15 cellular contexts compared by ENCODE assay signal in genomic region chr15:51992953-51993352, GRCh38.
"Had no signal": no experiment of that assay in that cellular context is flagged by ENCODE, and none has a peak within 500 bp of the region (broad histone marks: within the 10 kb centered on the region; RNA-seq: fewer than 3 reads in every experiment).

No MANE protein-coding gene starts in this region.

- H3K4me1 ChIP-seq: gastroesophageal sphincter had no signal

- ATAC-seq: activated CD4-positive, CD25-positive, alpha-beta regulatory T cell treated with anti-CD3 and anti-CD28 coated beads, Interleukin-2, amount 50 U/mL, for 24 hours; activated naive CD4-positive, alpha-beta T cell treated with anti-CD3 and anti-CD28 coated beads, Interleukin-2, amount 50 U/mL, for 72 hours; gastroesophageal sphincter; lower lobe of right lung; naive thymus-derived CD4-positive, alpha-beta T cell; stimulated activated effector memory CD8-positive, alpha-beta T cell treated with anti-CD3 and anti-CD28 coated beads, Interleukin-12 subunit alpha, Interleukin-12 subunit beta, amount 100 ng/mL, for 72 hours had no signal

- H3K4me3 ChIP-seq: gastroesophageal sphincter, lower lobe of right lung, skin epidermis, thyroid gland had no signal

- H3K27me3 ChIP-seq: gastroesophageal sphincter, neutrophil, thyroid gland had no signal

- H3K4me1 Mint-ChIP-seq: brain; naive thymus-derived CD4-positive, alpha-beta T cell; stimulated activated effector memory CD8-positive, alpha-beta T cell treated with anti-CD3 and anti-CD28 coated beads, Interleukin-12 subunit alpha, Interleukin-12 subunit beta, amount 100 ng/mL, for 72 hours had no signal

- H3K36me3 ChIP-seq: gastroesophageal sphincter, lower lobe of right lung, neutrophil, thyroid gland had no signal

- H3K27me3 Mint-ChIP-seq: activated T-cell treated with anti-CD3 and anti-CD28 coated beads, Interleukin-2, amount 50 U/mL, for 24 hours; brain; naive thymus-derived CD4-positive, alpha-beta T cell had no signal

- H3K36me3 Mint-ChIP-seq: activated naive CD4-positive, alpha-beta T cell treated with anti-CD3 and anti-CD28 coated beads, Interleukin-2, amount 50 U/mL, for 72 hours; brain; naive thymus-derived CD4-positive, alpha-beta T cell; stimulated activated effector memory CD8-positive, alpha-beta T cell treated with anti-CD3 and anti-CD28 coated beads, Interleukin-12 subunit alpha, Interleukin-12 subunit beta, amount 100 ng/mL, for 72 hours had no signal

- H3K27ac ChIP-seq: gastroesophageal sphincter, lower lobe of right lung, neutrophil, skin epidermis, thyroid gland had no signal

- H3K9me3 ChIP-seq: gastroesophageal sphincter, lower lobe of right lung, neutrophil, thyroid gland had no signal

- H3K4me3 Mint-ChIP-seq: activated T-cell treated with anti-CD3 and anti-CD28 coated beads, Interleukin-2, amount 50 U/mL, for 24 hours; brain; naive thymus-derived CD4-positive, alpha-beta T cell; stimulated activated effector memory CD8-positive, alpha-beta T cell treated with anti-CD3 and anti-CD28 coated beads, Interleukin-12 subunit alpha, Interleukin-12 subunit beta, amount 100 ng/mL, for 72 hours had no signal

- H3K27ac Mint-ChIP-seq: activated naive CD4-positive, alpha-beta T cell treated with anti-CD3 and anti-CD28 coated beads, Interleukin-2, amount 50 U/mL, for 72 hours; activated T-cell treated with anti-CD3 and anti-CD28 coated beads, Interleukin-2, amount 50 U/mL, for 24 hours; brain; naive thymus-derived CD4-positive, alpha-beta T cell; stimulated activated effector memory CD8-positive, alpha-beta T cell treated with anti-CD3 and anti-CD28 coated beads, Interleukin-12 subunit alpha, Interleukin-12 subunit beta, amount 100 ng/mL, for 72 hours had no signal

- H3K9me3 Mint-ChIP-seq: activated naive CD4-positive, alpha-beta T cell treated with anti-CD3 and anti-CD28 coated beads, Interleukin-2, amount 50 U/mL, for 72 hours; activated T-cell treated with anti-CD3 and anti-CD28 coated beads, Interleukin-2, amount 50 U/mL, for 24 hours; brain; naive thymus-derived CD4-positive, alpha-beta T cell; stimulated activated effector memory CD8-positive, alpha-beta T cell treated with anti-CD3 and anti-CD28 coated beads, Interleukin-12 subunit alpha, Interleukin-12 subunit beta, amount 100 ng/mL, for 72 hours had no signal

- DNase-seq: activated CD4-positive, alpha-beta T cell treated with anti-CD3 and anti-CD28 coated beads, Interleukin-2, amount 50 U/mL, for 4 hours; activated effector memory CD4-positive, alpha-beta T cell treated with anti-CD3 and anti-CD28 coated beads, Interleukin-2, amount 50 U/mL, for 16 hours; activated T-cell treated with anti-CD3 and anti-CD28 coated beads, Interleukin-2, amount 50 U/mL, for 24 hours; amygdala; lower lobe of right lung; naive thymus-derived CD4-positive, alpha-beta T cell; retina; thyroid gland had no signal
